8 cellular contexts compared by ENCODE assay signal in genomic region chr11:62552931-62553838, GRCh38. TPM values are rescaled to one million over a fixed set of nuclear protein-coding genes. Genes with fewer than 3 reads are reported as not detected.
DNase-seq lines count a peak whose midpoint lies in the region; ATAC-seq, FAIRE-seq and TF ChIP-seq lines count a peak whose summit lies in the region.

No MANE protein-coding gene starts in this region.

- intact Hi-C loops in esophagus muscularis mucosa (cut with DNase I): no loop called here

- peak overlapping the region; percentile 38 to 49 (median 42) for H3K4me3 ChIP-seq in esophagus muscularis mucosa

- POLR2A ChIA-PET in naive thymus-derived CD8-positive, alpha-beta T cell (lab: Charles Lee): interaction anchor here (0.5 to 11.1 kb wide), 18 partner anchors 9 to 328 kb away, joined by 3 to 207 read pairs (median 5); partner anchors contain the start of genes AHNAK, B3GAT3, EEF1G and HNRNPUL2

- no peaks in the 10 kb centered on the region for H3K9me3 ChIP-seq in esophagus muscularis mucosa

- ATAC-seq in naive thymus-derived CD8-positive, alpha-beta T cell: peak; percentile 10 to 22
- ATAC-seq in HG02571 (IDR thresholded peaks at IDR 0.05; ENCODE audit: unreplicated experiment): no peak

- no peak for TF ChIP-seq CTCF in esophagus muscularis mucosa (IDR thresholded peaks at IDR 0.05)
- no peak for TF ChIP-seq CTCF in D721Med (IDR thresholded peaks at IDR 0.05; ENCODE audit: insufficient read depth, missing control alignments)

- peaks cover 0 to 2% (median 0%) of the 10 kb centered on the region in 5 donors for H3K27me3 Mint-ChIP-seq in naive thymus-derived CD8-positive, alpha-beta T cell

- no peaks in the 10 kb centered on the region for H3K27me3 ChIP-seq in esophagus muscularis mucosa

- peak overlapping the region; percentile 97 to 100 (median 99) for H3K27ac Mint-ChIP-seq in naive thymus-derived CD8-positive, alpha-beta T cell

- peaks cover 87 to 99% (median 95%) of the 10 kb centered on the region in 4 donors for H3K4me1 ChIP-seq in esophagus muscularis mucosa

- under 1% methylated on average over 15 of the region's 16 CpGs for WGBS in esophagus muscularis mucosa

- peaks cover 45 to 87% (median 79%) of the 10 kb centered on the region in 4 donors for H3K4me1 Mint-ChIP-seq in naive thymus-derived CD8-positive, alpha-beta T cell

- peak overlapping the region; percentile 73 to 93 (median 82) for H3K4me3 Mint-ChIP-seq in naive thymus-derived CD8-positive, alpha-beta T cell

- FAIRE-seq in D721Med (lab: Jason Lieb, UNC): no peak

- no peak for TF ChIP-seq EP300 in esophagus muscularis mucosa (IDR thresholded peaks at IDR 0.05)

- DNase-seq in DMS 273 (lab: John Stamatoyannopoulos, UW; ENCODE audit: unreplicated experiment) (peak; percentile 50), NCI-H2227 (lab: John Stamatoyannopoulos, UW; ENCODE audit: unreplicated experiment) (peak; percentile 77), activated T-cell treated with anti-CD3 and anti-CD28 coated beads for 1 hour (ENCODE audit: low read depth) (peak; percentile 49), esophagus muscularis mucosa (ENCODE audit: extremely low spot score) (peak; percentile 98), DMS79 (lab: John Stamatoyannopoulos, UW) (no peak), D721Med (ENCODE audit: insufficient read length, low spot score) (no peak)
- DNase-seq in naive thymus-derived CD8-positive, alpha-beta T cell: peak; percentile 37 to 84 (median 61)

- H3K9me3 Mint-ChIP-seq in naive thymus-derived CD8-positive, alpha-beta T cell: peaks cover 0 to 2% (median 0%) of the 10 kb centered on the region in 9 donors

- peaks cover 0 to 10% (median 2%) of the 10 kb centered on the region in 4 donors for H3K36me3 ChIP-seq in esophagus muscularis mucosa

- peak overlapping the region; percentile 93 to 97 (median 95) for H3K27ac ChIP-seq in esophagus muscularis mucosa (replicated peaks in 1 of 4)

- peak; percentile 18 for TF ChIP-seq POLR2A in esophagus muscularis mucosa (IDR thresholded peaks at IDR 0.05; ENCODE audit: low read depth)

- peaks cover 0 to 2% (median 2%) of the 10 kb centered on the region in 3 donors for H3K36me3 Mint-ChIP-seq in naive thymus-derived CD8-positive, alpha-beta T cell

RNA-seq across cellular contexts. Expression of gene AHNAK, which starts 6.6 kb away (rescaled TPM):
- total RNA-seq in esophagus muscularis mucosa: 1,000 to 10,000 TPM; 1,278 to 2,374 (median 1,866) TPM
- total RNA-seq in naive thymus-derived CD8-positive, alpha-beta T cell: 100 to 1,000 TPM; 227 to 231 TPM
- 10 to 100 TPM in 1 of 3 donors, 1 to 10 TPM in 2; 7.7 to 19.8 (median 9.4) TPM for polyA plus RNA-seq in naive thymus-derived CD8-positive, alpha-beta T cell

RNA-seq across cellular contexts. Expression of gene EEF1G, which starts 20.5 kb away (rescaled TPM):
- total RNA-seq in esophagus muscularis mucosa: 1,000 to 10,000 TPM; 1,068 to 1,537 (median 1,375) TPM
- 1,000 to 10,000 TPM; 2,038 to 2,092 TPM for total RNA-seq in naive thymus-derived CD8-positive, alpha-beta T cell
- polyA plus RNA-seq in naive thymus-derived CD8-positive, alpha-beta T cell: 1,000 to 10,000 TPM; 1,637 to 2,152 (median 1,960) TPM

RNA-seq across cellular contexts. Expression of gene TUT1, which starts 38.1 kb away (rescaled TPM):
- 1 to 10 TPM; 4.2 to 8.0 (median 6.0) TPM for total RNA-seq in esophagus muscularis mucosa
- total RNA-seq in naive thymus-derived CD8-positive, alpha-beta T cell: 10 to 100 TPM; 46.4 to 50.9 TPM
- 10 to 100 TPM; 12.8 to 24.4 (median 16.9) TPM for polyA plus RNA-seq in naive thymus-derived CD8-positive, alpha-beta T cell

RNA-seq across cellular contexts. Expression of gene MTA2, which starts 48.5 kb away (rescaled TPM):
- total RNA-seq in esophagus muscularis mucosa: 10 to 100 TPM; 60.2 to 91.4 (median 88.3) TPM
- 100 to 1,000 TPM; 170 to 178 TPM for total RNA-seq in naive thymus-derived CD8-positive, alpha-beta T cell
- 10 to 100 TPM; 15.8 to 32.6 (median 21.5) TPM for polyA plus RNA-seq in naive thymus-derived CD8-positive, alpha-beta T cell

RNA-seq across cellular contexts. Expression of gene EML3, which starts 59.4 kb away (rescaled TPM):
- total RNA-seq in esophagus muscularis mucosa: 10 to 100 TPM; 27.0 to 33.6 (median 29.0) TPM
- total RNA-seq in naive thymus-derived CD8-positive, alpha-beta T cell: 100 to 1,000 TPM; 251 to 255 TPM
- polyA plus RNA-seq in naive thymus-derived CD8-positive, alpha-beta T cell: 10 to 100 TPM; 14.8 to 23.7 (median 15.7) TPM

Comparison
In these comparisons a context has a peak if more than half of its experiments do, and no peak if none do; other contexts are left out.
1. DNase-seq: peak in DMS 273 (single experiment), NCI-H2227 (single experiment), activated T-cell treated with anti-CD3 and anti-CD28 coated beads for 1 hour (single experiment), esophagus muscularis mucosa (single experiment) and naive thymus-derived CD8-positive, alpha-beta T cell (10 of 10); none in DMS79 (single experiment) and D721Med (single experiment).
2. RNA of gene AHNAK, which starts 6.6 kb away (total RNA-seq): 1,278 to 2,374 TPM in esophagus muscularis mucosa; 227 to 231 TPM in naive thymus-derived CD8-positive, alpha-beta T cell; every median in the first group is over 4 times any median in the second.
3. RNA of gene TUT1, which starts 38.1 kb away (total RNA-seq): 46.4 to 50.9 TPM in naive thymus-derived CD8-positive, alpha-beta T cell; 4.2 to 8.0 TPM in esophagus muscularis mucosa; every median in the first group is over 4 times any median in the second.